Comparison of ENCODE assay signal across 1 cellular context in genomic region chr6:139242457-139243240, GRCh38.
A peak's percentile ranks its signal among the peaks of the same experiment; 100 is the strongest.
TF ChIP-seq lines count a peak whose summit lies in the region.

No MANE protein-coding gene starts in this region.

TF ChIP-seq in K562, 482 proteins besides CTCF, POLR2A, EP300 and RAD21:
- 0 out of 4 replicates have a peak, but pooled peaks of 1 of the 2 experiments have one; percentile 17 for TF ChIP-seq NRF1 (conservative IDR thresholded peaks at IDR 0.05 in 1 of 2, IDR thresholded peaks at IDR 0.05 in 1 of 2)
- no peak for TF ChIP-seq MNT (conservative IDR thresholded peaks at IDR 0.05)
- TF ChIP-seq ZNF274 (IDR thresholded peaks at IDR 0.05; ENCODE audit: borderline replicate concordance, low read depth, low read length): no peak
- no peak for TF ChIP-seq COPS2 (conservative IDR thresholded peaks at IDR 0.05)
- TF ChIP-seq, protein P1, sequence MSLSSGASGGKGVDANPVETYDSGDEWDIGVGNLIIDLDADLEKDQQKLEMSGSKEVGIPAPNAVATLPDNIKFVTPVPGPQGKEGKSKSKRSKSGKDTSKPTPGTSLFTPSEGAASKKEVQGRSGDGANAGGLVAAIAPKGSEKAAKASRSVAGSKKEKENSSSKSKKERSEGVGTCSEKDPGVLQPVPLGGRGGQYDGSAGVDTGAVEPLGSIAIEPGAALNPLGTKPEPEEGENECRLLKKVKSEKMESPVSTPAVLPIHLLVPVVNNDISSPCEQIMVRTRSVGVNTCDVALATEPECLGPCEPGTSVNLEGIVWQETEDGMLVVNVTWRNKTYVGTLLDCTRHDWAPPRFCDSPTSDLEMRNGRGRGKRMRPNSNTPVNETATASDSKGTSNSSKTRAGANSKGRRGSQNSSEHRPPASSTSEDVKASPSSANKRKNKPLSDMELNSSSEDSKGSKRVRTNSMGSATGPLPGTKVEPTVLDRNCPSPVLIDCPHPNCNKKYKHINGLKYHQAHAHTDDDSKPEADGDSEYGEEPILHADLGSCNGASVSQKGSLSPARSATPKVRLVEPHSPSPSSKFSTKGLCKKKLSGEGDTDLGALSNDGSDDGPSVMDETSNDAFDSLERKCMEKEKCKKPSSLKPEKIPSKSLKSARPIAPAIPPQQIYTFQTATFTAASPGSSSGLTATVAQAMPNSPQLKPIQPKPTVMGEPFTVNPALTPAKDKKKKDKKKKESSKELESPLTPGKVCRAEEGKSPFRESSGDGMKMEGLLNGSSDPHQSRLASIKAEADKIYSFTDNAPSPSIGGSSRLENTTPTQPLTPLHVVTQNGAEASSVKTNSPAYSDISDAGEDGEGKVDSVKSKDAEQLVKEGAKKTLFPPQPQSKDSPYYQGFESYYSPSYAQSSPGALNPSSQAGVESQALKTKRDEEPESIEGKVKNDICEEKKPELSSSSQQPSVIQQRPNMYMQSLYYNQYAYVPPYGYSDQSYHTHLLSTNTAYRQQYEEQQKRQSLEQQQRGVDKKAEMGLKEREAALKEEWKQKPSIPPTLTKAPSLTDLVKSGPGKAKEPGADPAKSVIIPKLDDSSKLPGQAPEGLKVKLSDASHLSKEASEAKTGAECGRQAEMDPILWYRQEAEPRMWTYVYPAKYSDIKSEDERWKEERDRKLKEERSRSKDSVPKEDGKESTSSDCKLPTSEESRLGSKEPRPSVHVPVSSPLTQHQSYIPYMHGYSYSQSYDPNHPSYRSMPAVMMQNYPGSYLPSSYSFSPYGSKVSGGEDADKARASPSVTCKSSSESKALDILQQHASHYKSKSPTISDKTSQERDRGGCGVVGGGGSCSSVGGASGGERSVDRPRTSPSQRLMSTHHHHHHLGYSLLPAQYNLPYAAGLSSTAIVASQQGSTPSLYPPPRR (CRISPR knock-in tag; IDR thresholded peaks at IDR 0.05; ENCODE audit: borderline replicate concordance): no peak
- no peak for TF ChIP-seq DIDO1 (tag; IDR thresholded peaks at IDR 0.05; ENCODE audit: low read depth)
- no peak for TF ChIP-seq KLF16 (IDR thresholded peaks at IDR 0.05)
- no peak for TF ChIP-seq RBM14 (IDR thresholded peaks at IDR 0.05; ENCODE audit: borderline replicate concordance, insufficient read depth, low read depth, low read length)
- TF ChIP-seq TOE1 (IDR thresholded peaks at IDR 0.05; ENCODE audit: borderline replicate concordance): no peak
- no peak for TF ChIP-seq TOE1 (CRISPR knock-in tag; IDR thresholded peaks at IDR 0.05; ENCODE audit: borderline replicate concordance, low read depth)
- no peak for TF ChIP-seq ZNF77 (CRISPR knock-in tag; IDR thresholded peaks at IDR 0.05)
- no peak for TF ChIP-seq CBX8 (IDR thresholded peaks at IDR 0.05; ENCODE audit: borderline replicate concordance, extremely low read depth, low read depth, low read length, poor library complexity, severe bottlenecking)
- TF ChIP-seq KDM1A (IDR thresholded peaks at IDR 0.05): no peak
- TF ChIP-seq E2F6 (IDR thresholded peaks at IDR 0.05; ENCODE audit: borderline replicate concordance in 1 of 2, extremely low read depth in 1 of 2, insufficient read depth in 1 of 2, insufficient read length in 1 of 2, low read depth in 1 of 2, low read length in 1 of 2, poor library complexity in 1 of 2, severe bottlenecking in 1 of 2): peak in 1 of 2 experiments; percentile 21
- TF ChIP-seq TFAM (CRISPR knock-in tag; conservative IDR thresholded peaks at IDR 0.05): no peak
